ENCODE assay signal across 1 cellular context in the genomic region with DNA sequence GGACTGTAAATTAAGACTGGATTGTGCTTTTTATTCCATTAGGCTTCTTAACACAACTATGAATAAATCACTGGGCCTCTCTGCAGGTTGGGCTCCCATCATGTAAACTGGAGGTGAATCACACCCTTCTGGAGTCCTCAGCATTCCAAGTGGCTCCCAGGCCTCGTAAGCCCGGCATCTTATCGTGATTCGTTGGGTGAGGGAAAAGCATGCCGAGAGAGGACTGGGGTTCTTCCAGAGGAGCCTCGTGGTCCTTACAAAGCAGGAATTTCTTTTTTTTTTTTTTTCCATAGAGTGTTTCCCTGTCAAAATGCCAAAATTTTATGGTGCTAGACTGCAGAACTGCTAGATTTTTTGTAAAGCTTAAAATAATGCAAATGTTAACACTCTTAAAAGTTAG.
TF ChIP-seq lines count a peak whose summit lies in the region.

No MANE protein-coding gene starts in this region.

TF ChIP-seq in endothelial cell of umbilical vein, 7 proteins besides CTCF, POLR2A, EP300 and RAD21:
- TF ChIP-seq GATA2 (IDR thresholded peaks at IDR 0.05; ENCODE audit: insufficient read depth, insufficient read length, low read depth, low read length) (no peak), FOS (IDR thresholded peaks at IDR 0.05; ENCODE audit: borderline replicate concordance, insufficient read depth, low read length) (no peak), MYC (IDR thresholded peaks at IDR 0.05; ENCODE audit: low read depth, low read length) (no peak), POLR2AphosphoS5 (IDR thresholded peaks at IDR 0.05; ENCODE audit: insufficient read depth, low read depth, low read length) (no peak), JUN (IDR thresholded peaks at IDR 0.05; ENCODE audit: borderline replicate concordance, insufficient read depth, insufficient read length, low read depth) (no peak), EZH2 (IDR thresholded peaks at IDR 0.05; ENCODE audit: borderline replicate concordance, low read depth, low read length, severe bottlenecking) (no peak)
- TF ChIP-seq, protein P1, sequence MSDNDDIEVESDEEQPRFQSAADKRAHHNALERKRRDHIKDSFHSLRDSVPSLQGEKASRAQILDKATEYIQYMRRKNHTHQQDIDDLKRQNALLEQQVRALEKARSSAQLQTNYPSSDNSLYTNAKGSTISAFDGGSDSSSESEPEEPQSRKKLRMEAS (IDR thresholded peaks at IDR 0.05; ENCODE audit: insufficient read depth, insufficient read length): no peak
TF ChIP-seq in endothelial cell of umbilical vein: peak in this region for 0.
